8 cellular contexts compared by ENCODE assay signal in genomic region chr16:2904100-2904921, GRCh38. TPM values are rescaled to one million over a fixed set of nuclear protein-coding genes. Genes with fewer than 3 reads are reported as not detected.
DNase-seq lines count a peak whose midpoint lies in the region; ATAC-seq and TF ChIP-seq lines count a peak whose summit lies in the region.

No MANE protein-coding gene starts in this region.

- peak; percentile 65 for TF ChIP-seq CTCF in fibroblast of mammary gland (conservative IDR thresholded peaks at IDR 0.05; ENCODE audit: control insufficient read depth, insufficient read depth, low read depth, low read length)
- peak; percentile 90 for TF ChIP-seq CTCF in natural killer cell (IDR thresholded peaks at IDR 0.05)

- H3K4me1 Mint-ChIP-seq in activated T-helper 2 cell treated with anti-CD3 and anti-CD28 coated beads, Interferon-gamma antibody, Interleukin-2, Interleukin-4, amounts not matched to agents 10 μg/mL and 5 μg/mL and 100 μg/mL, durations not matched to agents 14 hours and 24 hours and 36 hours (ENCODE audit: low read depth) = peaks cover 19% of the 10 kb centered on the region
- H3K4me1 Mint-ChIP-seq in natural killer cell = peaks cover 20 to 33% of the 10 kb centered on the region in 2 donors

- no peaks in the 10 kb centered on the region for H3K27me3 Mint-ChIP-seq in activated T-helper 2 cell treated with anti-CD3 and anti-CD28 coated beads, Interferon-gamma antibody, Interleukin-2, Interleukin-4, amounts not matched to agents 10 μg/mL and 5 μg/mL and 100 μg/mL, durations not matched to agents 14 hours and 24 hours and 36 hours (ENCODE audit: low read depth)
- no peaks in the 10 kb centered on the region for H3K27me3 Mint-ChIP-seq in natural killer cell (ENCODE audit: low read depth in 2 of 2)

- DNase-seq in COLO829 (ENCODE audit: low spot score) = peak; percentile 80
- DNase-seq in KBM-7 = peak; percentile 92
- peak; percentile 93 for DNase-seq in RKO (ENCODE audit: low spot score)
- DNase-seq in activated T-helper 2 cell treated with anti-CD3 and anti-CD28 coated beads, Interferon-gamma antibody, Interleukin-2, Interleukin-4, amounts not matched to agents 10 μg/mL and 5 μg/mL and 100 μg/mL, durations not matched to agents 14 hours and 24 hours and 36 hours (ENCODE audit: low spot score) = peak; percentile 76
- peak; percentile 83 for DNase-seq in fibroblast of mammary gland (ENCODE audit: low read depth)
- peak; percentile 80 for DNase-seq in natural killer cell
- DNase-seq in stimulated activated naive CD4-positive, alpha-beta T cell (lab: John Stamatoyannopoulos, UW) = peak; percentile 53 to 78 (median 68)

- H3K36me3 Mint-ChIP-seq in activated T-helper 2 cell treated with anti-CD3 and anti-CD28 coated beads, Interferon-gamma antibody, Interleukin-2, Interleukin-4, amounts not matched to agents 10 μg/mL and 5 μg/mL and 100 μg/mL, durations not matched to agents 14 hours and 24 hours and 36 hours (ENCODE audit: low read depth) = no peaks in the 10 kb centered on the region
- H3K36me3 Mint-ChIP-seq in natural killer cell = no peaks in the 10 kb centered on the region

- in situ Hi-C loops in KBM-7 (cut with MboI; ENCODE audit: low pct_unique_long_range_greater_than_20kb, low sequenced_read_pairs) = no loop called here

- H3K4me3 Mint-ChIP-seq in activated T-helper 2 cell treated with anti-CD3 and anti-CD28 coated beads, Interferon-gamma antibody, Interleukin-2, Interleukin-4, amounts not matched to agents 10 μg/mL and 5 μg/mL and 100 μg/mL, durations not matched to agents 14 hours and 24 hours and 36 hours (ENCODE audit: low read depth) = peak overlapping the region; percentile 92
- H3K4me3 Mint-ChIP-seq in natural killer cell = peak overlapping the region; percentile 93

- intact Hi-C loops in activated T-helper 2 cell treated with anti-CD3 and anti-CD28 coated beads, Interferon-gamma antibody, Interleukin-2, Interleukin-4, amounts not matched to agents 10 μg/mL and 5 μg/mL and 100 μg/mL, durations not matched to agents 14 hours and 24 hours and 36 hours (cut with micrococcal nuclease) = loop anchor here (2.0 kb wide), 2 partner anchors 64 to 118 kb away; partner anchors contain the start of genes HCFC1R1 and PAQR4
- intact Hi-C loops in natural killer cell (cut with micrococcal nuclease) = loop anchor here (2.0 kb wide), 2 partner anchors 14 to 22 kb away; no protein-coding TSS in a partner anchor

- H3K4me3 ChIP-seq in fibroblast of mammary gland (ENCODE audit: control insufficient read depth, low read depth, low read length) = peak overlapping the region; percentile 84

- ATAC-seq in GM21390 (IDR thresholded peaks at IDR 0.05; ENCODE audit: unreplicated experiment) = peak; percentile 40
- ATAC-seq in natural killer cell = peak; percentile 59 to 72 (median 61)

- no peaks in the 10 kb centered on the region for H3K9me3 Mint-ChIP-seq in activated T-helper 2 cell treated with anti-CD3 and anti-CD28 coated beads, Interferon-gamma antibody, Interleukin-2, Interleukin-4, amounts not matched to agents 10 μg/mL and 5 μg/mL and 100 μg/mL, durations not matched to agents 14 hours and 24 hours and 36 hours
- no peaks in the 10 kb centered on the region for H3K9me3 Mint-ChIP-seq in natural killer cell

- peak overlapping the region; percentile 92 for H3K27ac Mint-ChIP-seq in activated T-helper 2 cell treated with anti-CD3 and anti-CD28 coated beads, Interferon-gamma antibody, Interleukin-2, Interleukin-4, amounts not matched to agents 10 μg/mL and 5 μg/mL and 100 μg/mL, durations not matched to agents 14 hours and 24 hours and 36 hours
- H3K27ac Mint-ChIP-seq in natural killer cell = peak overlapping the region; percentile 90 to 93

RNA-seq across cellular contexts. Expression of gene FLYWCH1, which starts 7.4 kb away (rescaled TPM):
- total RNA-seq in activated T-helper 2 cell treated with anti-CD3 and anti-CD28 coated beads, Interferon-gamma antibody, Interleukin-2, Interleukin-4, amounts not matched to agents 10 μg/mL and 5 μg/mL and 100 μg/mL, durations not matched to agents 14 hours and 24 hours and 36 hours = 65.4 and 67.4 TPM in 2 replicates
- total RNA-seq in natural killer cell = 100 to 1,000 TPM in 2 of 3 donors, 10 to 100 TPM in 1; 85.1 to 148 (median 130) TPM

RNA-seq across cellular contexts. Expression of gene FLYWCH2, which starts 21.3 kb away (rescaled TPM):
- 21.0 and 23.6 TPM in 2 replicates for total RNA-seq in activated T-helper 2 cell treated with anti-CD3 and anti-CD28 coated beads, Interferon-gamma antibody, Interleukin-2, Interleukin-4, amounts not matched to agents 10 μg/mL and 5 μg/mL and 100 μg/mL, durations not matched to agents 14 hours and 24 hours and 36 hours
- 10 to 100 TPM; 12.0 to 12.7 (median 12.6) TPM for total RNA-seq in natural killer cell

RNA-seq across cellular contexts. Expression of gene PRSS22, which starts 46.3 kb away (rescaled TPM):
- total RNA-seq in activated T-helper 2 cell treated with anti-CD3 and anti-CD28 coated beads, Interferon-gamma antibody, Interleukin-2, Interleukin-4, amounts not matched to agents 10 μg/mL and 5 μg/mL and 100 μg/mL, durations not matched to agents 14 hours and 24 hours and 36 hours = not detected in 2 replicates
- 1 to 10 TPM; 1.5 to 7.7 (median 3.3) TPM for total RNA-seq in natural killer cell

RNA-seq across cellular contexts. Expression of gene KREMEN2, which starts 59.8 kb away (rescaled TPM):
- 0.09 TPM in 1 of 2 replicates, not detected in the other for total RNA-seq in activated T-helper 2 cell treated with anti-CD3 and anti-CD28 coated beads, Interferon-gamma antibody, Interleukin-2, Interleukin-4, amounts not matched to agents 10 μg/mL and 5 μg/mL and 100 μg/mL, durations not matched to agents 14 hours and 24 hours and 36 hours
- total RNA-seq in natural killer cell = under 1 TPM in 1 of 3 donors, not detected in 2; 0.16 TPM

Comparison
In these comparisons a context has a peak if more than half of its experiments do, and no peak if none do; other contexts are left out.
1. Peak in every context shown above with its lines: DNase-seq, ATAC-seq and H3K4me3 ChIP-seq.